24 cellular contexts compared by ENCODE assay signal in the genomic region with DNA sequence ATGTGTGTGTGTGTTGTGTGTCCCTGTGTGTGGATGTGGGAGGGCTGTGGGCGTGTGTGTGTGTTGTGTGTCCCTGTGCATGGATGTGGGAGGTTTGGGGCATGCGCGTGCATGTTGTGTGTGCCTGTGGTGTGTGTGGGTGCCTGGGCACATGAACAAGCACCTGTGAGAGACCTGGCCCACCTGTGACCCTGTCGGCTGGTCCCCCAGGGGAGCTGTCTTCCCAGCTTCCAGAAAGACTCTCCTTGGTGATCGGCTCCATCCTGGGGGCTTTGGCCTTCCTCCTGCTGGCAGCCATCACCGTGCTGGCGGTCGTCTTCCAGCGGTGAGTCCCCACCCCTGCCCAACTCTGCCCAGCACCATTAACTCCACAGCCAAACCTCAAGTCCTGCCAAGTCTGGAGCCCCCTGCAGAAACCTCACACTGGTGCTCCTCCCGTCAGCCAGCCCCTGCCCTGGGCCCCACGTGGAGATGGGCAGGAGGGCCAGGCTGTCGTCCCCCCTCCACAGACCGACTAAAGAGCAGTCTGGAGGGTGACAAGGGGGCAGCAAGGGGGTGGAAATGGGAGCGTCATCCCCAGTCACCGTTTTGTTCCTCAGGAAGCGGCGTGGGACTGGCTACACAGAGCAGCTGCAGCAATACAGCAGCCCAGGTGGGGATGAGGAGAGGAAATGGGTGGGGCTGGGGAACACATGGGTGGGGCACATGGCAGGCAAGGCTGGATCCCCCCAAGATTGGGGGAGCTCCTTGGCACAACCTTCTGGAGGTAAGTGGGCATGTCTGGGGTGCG. TPM values are rescaled to one million over a fixed set of nuclear protein-coding genes. Genes with fewer than 3 reads are reported as not detected.
DNase-seq lines count a peak whose midpoint lies in the region; ATAC-seq lines count a peak whose summit lies in the region.
"Had no signal": no experiment of that assay in that cellular context is flagged by ENCODE, and none has a peak within 500 bp of the region (broad histone marks: within the 10 kb centered on the region; RNA-seq: fewer than 3 reads in every experiment).

No MANE protein-coding gene starts in this region.

- POLR2A ChIA-PET in activated naive CD8-positive, alpha-beta T cell treated with anti-CD3 and anti-CD28 coated beads, Interleukin-2, amount 10 ng/mL, durations not matched to agents 7 days and 5 days (lab: Charles Lee), result no interaction called here

- H3K27ac Mint-ChIP-seq in activated naive CD8-positive, alpha-beta T cell treated with anti-CD3 and anti-CD28 coated beads, Interleukin-2, amount 10 ng/mL, durations not matched to agents 7 days and 5 days, result peak overlapping the region; percentile 64
- H3K27ac Mint-ChIP-seq in activated naive CD8-positive, alpha-beta T cell treated with anti-CD3 and anti-CD28 coated beads for 36 hours, result no peak overlapping the region
- H3K27ac Mint-ChIP-seq: activated B cell treated with CpG ODN at 0.5 μM for 24 hours; activated naive CD8-positive, alpha-beta T cell; B cell; natural killer cell; stimulated activated memory B cell treated with anti-CD40 and anti-IgM and Interleukin-4, amounts not matched to agents 10 μg/mL and 1 μg/mL and 100 μg/mL, for 72 hours; T-cell had no signal

- H3K27ac ChIP-seq in caudate nucleus (ENCODE audit: low read depth, low read length), result peak overlapping the region; percentile 79

- no peaks in the 10 kb centered on the region for H3K36me3 Mint-ChIP-seq in activated naive CD8-positive, alpha-beta T cell treated with anti-CD3 and anti-CD28 coated beads, Interleukin-2, amount 10 ng/mL, durations not matched to agents 7 days and 5 days
- H3K36me3 Mint-ChIP-seq in activated naive CD8-positive, alpha-beta T cell treated with anti-CD3 and anti-CD28 coated beads for 36 hours, result peaks cover 1% of the 10 kb centered on the region
- H3K36me3 Mint-ChIP-seq: activated naive CD8-positive, alpha-beta T cell; natural killer cell had no signal

- H3K27me3 Mint-ChIP-seq in activated naive CD8-positive, alpha-beta T cell treated with anti-CD3 and anti-CD28 coated beads, Interleukin-2, amount 10 ng/mL, durations not matched to agents 7 days and 5 days, result no peaks in the 10 kb centered on the region
- H3K27me3 Mint-ChIP-seq in activated naive CD8-positive, alpha-beta T cell treated with anti-CD3 and anti-CD28 coated beads for 36 hours, result no peaks in the 10 kb centered on the region
- H3K27me3 Mint-ChIP-seq: activated B cell treated with CpG ODN at 0.5 μM for 24 hours; activated naive CD8-positive, alpha-beta T cell; B cell; central memory CD8-positive, alpha-beta T cell; stimulated activated memory B cell treated with anti-CD40 and anti-IgM and Interleukin-4, amounts not matched to agents 10 μg/mL and 1 μg/mL and 100 μg/mL, for 72 hours; T-cell had no signal

- H3K4me3 Mint-ChIP-seq in activated naive CD8-positive, alpha-beta T cell treated with anti-CD3 and anti-CD28 coated beads, Interleukin-2, amount 10 ng/mL, durations not matched to agents 7 days and 5 days, result no peak overlapping the region
- H3K4me3 Mint-ChIP-seq in activated naive CD8-positive, alpha-beta T cell treated with anti-CD3 and anti-CD28 coated beads for 36 hours, result no peak overlapping the region
- H3K4me3 Mint-ChIP-seq: activated B cell treated with CpG ODN at 0.5 μM for 24 hours; activated naive CD8-positive, alpha-beta T cell; B cell; central memory CD8-positive, alpha-beta T cell; natural killer cell; stimulated activated memory B cell treated with anti-CD40 and anti-IgM and Interleukin-4, amounts not matched to agents 10 μg/mL and 1 μg/mL and 100 μg/mL, for 72 hours; T-cell had no signal

- ATAC-seq in activated naive CD8-positive, alpha-beta T cell treated with anti-CD3 and anti-CD28 coated beads, Interleukin-2, amount 10 ng/mL, durations not matched to agents 7 days and 5 days (ENCODE audit: low read depth), result no peak
- ATAC-seq in GM21825 (IDR thresholded peaks at IDR 0.05; ENCODE audit: unreplicated experiment) (no peak), HG02642 (IDR thresholded peaks at IDR 0.05; ENCODE audit: poor library complexity, unreplicated experiment) (no peak), HG03025 (IDR thresholded peaks at IDR 0.05; ENCODE audit: low FRiP score, unreplicated experiment) (no peak)
- ATAC-seq: natural killer cell; PC-3; stimulated activated memory B cell treated with anti-CD40 and anti-IgM and Interleukin-4, amounts not matched to agents 10 μg/mL and 1 μg/mL and 100 μg/mL, for 72 hours; T-cell had no signal

- H3K4me1 Mint-ChIP-seq in activated naive CD8-positive, alpha-beta T cell treated with anti-CD3 and anti-CD28 coated beads, Interleukin-2, amount 10 ng/mL, durations not matched to agents 7 days and 5 days, result peaks cover 3% of the 10 kb centered on the region
- H3K4me1 Mint-ChIP-seq in activated naive CD8-positive, alpha-beta T cell treated with anti-CD3 and anti-CD28 coated beads for 36 hours, result peaks cover 3% of the 10 kb centered on the region
- H3K4me1 Mint-ChIP-seq: activated B cell treated with CpG ODN at 0.5 μM for 24 hours; central memory CD8-positive, alpha-beta T cell; natural killer cell; T-cell had no signal

- DNase-seq in activated naive CD8-positive, alpha-beta T cell treated with anti-CD3 and anti-CD28 coated beads, Interleukin-2, amount 10 ng/mL, durations not matched to agents 7 days and 5 days, result no peak
- DNase-seq in activated naive CD8-positive, alpha-beta T cell treated with anti-CD3 and anti-CD28 coated beads for 36 hours, result no peak
- DNase-seq in caudate nucleus (lab: John Stamatoyannopoulos, UW), result peak in 7 of 61 donors; percentile 32 to 48 (median 39)
- peak; percentile 82 for DNase-seq in mesenteric fat pad (ENCODE audit: low spot score)
- DNase-seq: activated B cell treated with CpG ODN at 0.5 μM for 24 hours; activated effector memory CD4-positive, alpha-beta T cell treated with Interleukin-2 at 50 U/mL for 16 hours; dermis blood vessel endothelial cell; DMS 273 treated with DMSO at 0.1 percent for 48 hours; Kasumi-1; natural killer cell; NCI-H1417; NCI-H2029 treated with DMSO at 0.1 percent for 48 hours; NCI-H526; PC-3 had no signal

- H3K9me3 Mint-ChIP-seq in activated naive CD8-positive, alpha-beta T cell treated with anti-CD3 and anti-CD28 coated beads, Interleukin-2, amount 10 ng/mL, durations not matched to agents 7 days and 5 days, result no peaks in the 10 kb centered on the region
- no peaks in the 10 kb centered on the region for H3K9me3 Mint-ChIP-seq in activated naive CD8-positive, alpha-beta T cell treated with anti-CD3 and anti-CD28 coated beads for 36 hours
- H3K9me3 Mint-ChIP-seq: activated B cell treated with CpG ODN at 0.5 μM for 24 hours; central memory CD8-positive, alpha-beta T cell; natural killer cell; stimulated activated memory B cell treated with anti-CD40 and anti-IgM and Interleukin-4, amounts not matched to agents 10 μg/mL and 1 μg/mL and 100 μg/mL, for 72 hours; T-cell had no signal

RNA-seq across cellular contexts. Expression of a gene that starts 12.7 kb away (rescaled TPM):
- 10 to 100 TPM; 20.1 to 25.2 TPM for total RNA-seq in activated naive CD8-positive, alpha-beta T cell treated with anti-CD3 and anti-CD28 coated beads, Interleukin-2, amount 10 ng/mL, durations not matched to agents 7 days and 5 days
- total RNA-seq in activated naive CD8-positive, alpha-beta T cell treated with anti-CD3 and anti-CD28 coated beads for 36 hours, result 10 to 100 TPM in 1 of 2 experiments, 1 to 10 TPM in 1; 9.0 to 10.0 TPM
- total RNA-seq in mesenteric fat pad, result 6.3 TPM

RNA-seq across cellular contexts. Expression of a gene that starts 18.0 kb away (rescaled TPM):
- not detected for total RNA-seq in activated naive CD8-positive, alpha-beta T cell treated with anti-CD3 and anti-CD28 coated beads, Interleukin-2, amount 10 ng/mL, durations not matched to agents 7 days and 5 days
- not detected for total RNA-seq in activated naive CD8-positive, alpha-beta T cell treated with anti-CD3 and anti-CD28 coated beads for 36 hours
- not detected for total RNA-seq in mesenteric fat pad
- total RNA-seq: activated B cell treated with CpG ODN at 0.5 μM for 24 hours, B cell, dermis blood vessel endothelial cell, natural killer cell, osteocyte, skeletal muscle tissue, T-cell had no signal
